ENCODE assay signal across 8 cellular contexts in the genomic region with DNA sequence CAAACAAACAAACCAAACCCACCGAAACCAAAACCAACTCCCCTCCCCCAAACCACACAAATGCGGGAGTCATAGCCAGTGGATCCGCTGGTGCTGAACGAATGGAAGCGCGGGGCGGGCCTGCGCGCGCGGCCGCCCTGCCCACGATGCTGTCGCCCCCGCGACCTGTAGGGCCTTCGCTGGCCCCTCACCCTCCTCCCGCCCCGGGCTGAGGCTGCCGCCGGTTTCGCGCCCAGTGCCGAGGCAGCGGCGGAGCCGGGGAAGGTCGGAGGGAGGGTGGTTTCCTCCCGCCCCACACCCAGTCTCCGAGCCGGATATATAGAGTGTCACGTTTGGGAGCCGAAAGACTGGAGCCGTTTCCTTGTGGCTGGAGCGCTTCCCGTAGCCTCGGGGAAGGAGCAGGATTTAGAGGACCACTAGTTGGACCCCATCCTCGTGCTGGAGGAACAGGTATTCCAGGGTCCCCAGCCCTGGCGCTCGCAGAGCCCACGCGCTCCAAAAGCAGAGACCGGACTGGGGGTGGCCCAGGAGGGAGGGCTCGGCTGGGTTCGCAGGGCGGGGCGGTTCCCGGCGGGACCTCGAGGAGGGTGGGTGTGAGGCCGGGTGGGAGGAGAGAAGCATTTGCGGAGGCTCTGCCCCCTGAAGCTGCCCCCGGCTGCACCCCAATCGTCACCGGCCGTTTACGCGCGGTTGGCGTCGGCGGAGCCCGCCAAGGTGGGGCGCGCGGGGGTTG. TPM values are rescaled to one million over a fixed set of nuclear protein-coding genes. Genes with fewer than 3 reads are reported as not detected.
DNase-seq lines count a peak whose midpoint lies in the region; ATAC-seq and TF ChIP-seq lines count a peak whose summit lies in the region.

Gene FAR2, plus strand, starts transcription at position 321 of the 733 bp plus-strand sequence. CDS start 121,172 bp downstream, outside the sequence.

- peak within 1 kb of the TSS; percentile 53 for H3K27ac ChIP-seq in ACC112 (ENCODE audit: low read depth, low read length)
- H3K27ac ChIP-seq in angular gyrus (ENCODE audit: low read depth, low read length) = peak within 1 kb of the TSS; percentile 18
- peak within 1 kb of the TSS; percentile 88 for H3K27ac ChIP-seq in left ventricle myocardium inferior (replicated peaks)

- H3K4me3 ChIP-seq in ACC112 (ENCODE audit: low read depth, low read length) (peak within 1 kb of the TSS; percentile 99), left ventricle myocardium inferior (peak within 1 kb of the TSS; percentile 85)

- CTCF ChIA-PET in T-cell (lab: Charles Lee) = no interaction called here

- H3K9me3 Mint-ChIP-seq in T-cell = no peaks in the 10 kb centered on the region
- H3K9me3 Mint-ChIP-seq in progenitor cell of endocrine pancreas (ENCODE audit: low read depth) = no peaks in the 10 kb centered on the region

- peak within 1 kb of the TSS; percentile 57 to 84 for H3K27ac Mint-ChIP-seq in T-cell
- peak within 1 kb of the TSS; percentile 95 for H3K27ac Mint-ChIP-seq in progenitor cell of endocrine pancreas

- ATAC-seq in GM18867 (IDR thresholded peaks at IDR 0.05; ENCODE audit: unreplicated experiment) (peak; percentile 33), HG03442 (IDR thresholded peaks at IDR 0.05; ENCODE audit: unreplicated experiment) (peak; percentile 41), T-cell (replicated peaks in 1 of 4) (peak; percentile 73 to 83 (median 82)), HG03025 (IDR thresholded peaks at IDR 0.05; ENCODE audit: low FRiP score, unreplicated experiment) (no peak)

- H3K36me3 Mint-ChIP-seq in T-cell = no peaks in the 10 kb centered on the region
- no peaks in the 10 kb centered on the region for H3K36me3 Mint-ChIP-seq in progenitor cell of endocrine pancreas (ENCODE audit: insufficient read depth)

- peaks cover 13% of the 10 kb centered on the region for H3K79me2 ChIP-seq in ACC112 (ENCODE audit: control insufficient read depth, insufficient read depth, low read length, unreplicated experiment)

- intact Hi-C loops in left ventricle myocardium inferior (cut with micrococcal nuclease) = no loop called here

- H3K36me3 ChIP-seq in ACC112 (ENCODE audit: insufficient read depth, low read length) (no peaks in the 10 kb centered on the region), left ventricle myocardium inferior (no peaks in the 10 kb centered on the region)

- H3K4me1 ChIP-seq in ACC112 (ENCODE audit: control insufficient read depth, insufficient read depth, low read length, unreplicated experiment) (peaks cover 6% of the 10 kb centered on the region), left ventricle myocardium inferior (peaks cover 46% of the 10 kb centered on the region)

- H3K27me3 ChIP-seq in ACC112 (ENCODE audit: insufficient read depth, low read length) (no peaks in the 10 kb centered on the region), left ventricle myocardium inferior (ENCODE audit: low read depth) (peaks cover 12% of the 10 kb centered on the region)

- H3K27me3 Mint-ChIP-seq in T-cell (no peaks in the 10 kb centered on the region), progenitor cell of endocrine pancreas (peaks cover 50% of the 10 kb centered on the region)

- POLR2A ChIA-PET in T-cell (lab: Charles Lee) = no interaction called here

- TF ChIP-seq CTCF in left ventricle myocardium inferior (IDR thresholded peaks at IDR 0.05; ENCODE audit: borderline replicate concordance) (no peak), progenitor cell of endocrine pancreas (IDR thresholded peaks at IDR 0.05; ENCODE audit: unreplicated experiment) (no peak)

- peak in 30 of 34 experiments; percentile 6 to 48 (median 26) for DNase-seq in T-cell
- DNase-seq in left ventricle myocardium inferior = peak; percentile 51
- peak; percentile 42 for DNase-seq in progenitor cell of endocrine pancreas (ENCODE audit: low spot score, unreplicated experiment)

- H2AFZ ChIP-seq in ACC112 (ENCODE audit: low read length, unreplicated experiment) = peak within 1 kb of the TSS; percentile 96

- peaks cover 12% of the 10 kb centered on the region for H3K9me3 ChIP-seq in left ventricle myocardium inferior (replicated peaks)

- peak within 1 kb of the TSS; percentile 88 to 94 (median 93) for H3K4me3 Mint-ChIP-seq in T-cell
- peak within 1 kb of the TSS; percentile 80 for H3K4me3 Mint-ChIP-seq in progenitor cell of endocrine pancreas (ENCODE audit: low read depth)

- H3K4me1 Mint-ChIP-seq in T-cell (peaks cover 25 to 44% (median 43%) of the 10 kb centered on the region in 3 donors), progenitor cell of endocrine pancreas (ENCODE audit: low read depth) (peaks cover 12% of the 10 kb centered on the region)

RNA-seq across cellular contexts. Expression of gene FAR2, which starts in this region (rescaled TPM):
- total RNA-seq in T-cell (1 to 10 TPM; 2.2 to 6.8 (median 4.9) TPM), left ventricle myocardium inferior (3.4 TPM), progenitor cell of endocrine pancreas (4.8 and 8.4 TPM in 2 replicates)

Comparison
In these comparisons a context has a peak if more than half of its experiments do, and no peak if none do; other contexts are left out.
1. H3K27ac ChIP-seq: peak in every context shown above with its lines; median percentile 88 in left ventricle myocardium inferior; 53 in ACC112; 18 in angular gyrus.